Comparison of ENCODE assay signal across 8 cellular contexts in genomic region chr2:191811807-191812602, GRCh38. TPM values are rescaled to one million over a fixed set of nuclear protein-coding genes. Genes with fewer than 3 reads are reported as not detected.
DNase-seq lines count a peak whose midpoint lies in the region; ATAC-seq and TF ChIP-seq lines count a peak whose summit lies in the region.

No MANE protein-coding gene starts in this region.

- H3K36me3 ChIP-seq in gastroesophageal sphincter = no peaks in the 10 kb centered on the region

- no peak for TF ChIP-seq POLR2A in gastroesophageal sphincter (IDR thresholded peaks at IDR 0.05)

- peaks cover 0 to 8% (median 0%) of the 10 kb centered on the region in 3 donors for H3K4me1 ChIP-seq in gastroesophageal sphincter

- no peaks in the 10 kb centered on the region for H3K9me3 ChIP-seq in gastroesophageal sphincter

- no peak for TF ChIP-seq EP300 in gastroesophageal sphincter (IDR thresholded peaks at IDR 0.05)

- no peak overlapping the region for H3K4me3 Mint-ChIP-seq in osteocyte (ENCODE audit: unreplicated experiment)

- H3K27me3 ChIP-seq in gastroesophageal sphincter = no peaks in the 10 kb centered on the region

- H3K9me3 Mint-ChIP-seq in osteocyte (ENCODE audit: unreplicated experiment) = peaks cover 4% of the 10 kb centered on the region

- ATAC-seq in GM19328 (IDR thresholded peaks at IDR 0.05; ENCODE audit: unreplicated experiment) = peak; percentile 81
- ATAC-seq in HG03442 (IDR thresholded peaks at IDR 0.05; ENCODE audit: unreplicated experiment) = peak; percentile 83
- ATAC-seq in gastroesophageal sphincter = peak; percentile 78

- no peak overlapping the region for H3K27ac Mint-ChIP-seq in osteocyte (ENCODE audit: unreplicated experiment)

- H3K27ac ChIP-seq in gastroesophageal sphincter = no peak overlapping the region

- TF ChIP-seq CTCF in gastroesophageal sphincter (IDR thresholded peaks at IDR 0.05) = peak; percentile 65 to 83 (median 76)
- TF ChIP-seq CTCF in osteocyte (IDR thresholded peaks at IDR 0.05) = peak; percentile 93

- H3K36me3 Mint-ChIP-seq in osteocyte (ENCODE audit: unreplicated experiment) = no peaks in the 10 kb centered on the region

- peak overlapping the region; percentile 13 to 22 for H3K4me3 ChIP-seq in gastroesophageal sphincter

- H3K4me1 Mint-ChIP-seq in osteocyte (ENCODE audit: unreplicated experiment) = peaks cover 7% of the 10 kb centered on the region

- no peaks in the 10 kb centered on the region for H3K27me3 Mint-ChIP-seq in osteocyte (ENCODE audit: unreplicated experiment)

- DNase-seq in D341Med (ENCODE audit: low spot score) (peak; percentile 66), NCI-H526 (lab: John Stamatoyannopoulos, UW) (peak; percentile 62 to 84), osteocyte (ENCODE audit: extremely low spot score, unreplicated experiment) (no peak)
- DNase-seq in activated T-cell treated with anti-CD3 and anti-CD28 coated beads, Interleukin-2, amount 50 U/mL, for 48 hours = peak; percentile 53 to 58
- DNase-seq in stimulated activated naive CD4-positive, alpha-beta T cell treated with Interleukin-2 at 50 U/mL for 16 hours (lab: John Stamatoyannopoulos, UW) = no peak

- WGBS in gastroesophageal sphincter (ENCODE audit: low coverage in 1 of 2), 2 donors = 41 to 47% methylated on average over 6 to 8 of the region's 9 CpGs

RNA-seq across cellular contexts. Expression of gene CAVIN2, which starts 34.9 kb away (rescaled TPM):
- total RNA-seq in gastroesophageal sphincter (100 to 1,000 TPM in 3 of 4 donors, 10 to 100 TPM in 1; 72.8 to 192 (median 129) TPM), osteocyte (5.3 and 6.6 TPM in 2 replicates)

Comparison
In these comparisons a context has a peak if more than half of its experiments do, and no peak if none do; other contexts are left out.
1. DNase-seq: peak in D341Med (single experiment), NCI-H526 (2 of 2) and activated T-cell treated with anti-CD3 and anti-CD28 coated beads, Interleukin-2, amount 50 U/mL, for 48 hours (2 of 2); none in osteocyte (single experiment) and stimulated activated naive CD4-positive, alpha-beta T cell treated with Interleukin-2 at 50 U/mL for 16 hours (single experiment).
2. Peak in every context shown above with its lines, with median percentiles within 50 percentile points of each other: ATAC-seq.